9 cellular contexts compared by ENCODE assay signal in the genomic region with DNA sequence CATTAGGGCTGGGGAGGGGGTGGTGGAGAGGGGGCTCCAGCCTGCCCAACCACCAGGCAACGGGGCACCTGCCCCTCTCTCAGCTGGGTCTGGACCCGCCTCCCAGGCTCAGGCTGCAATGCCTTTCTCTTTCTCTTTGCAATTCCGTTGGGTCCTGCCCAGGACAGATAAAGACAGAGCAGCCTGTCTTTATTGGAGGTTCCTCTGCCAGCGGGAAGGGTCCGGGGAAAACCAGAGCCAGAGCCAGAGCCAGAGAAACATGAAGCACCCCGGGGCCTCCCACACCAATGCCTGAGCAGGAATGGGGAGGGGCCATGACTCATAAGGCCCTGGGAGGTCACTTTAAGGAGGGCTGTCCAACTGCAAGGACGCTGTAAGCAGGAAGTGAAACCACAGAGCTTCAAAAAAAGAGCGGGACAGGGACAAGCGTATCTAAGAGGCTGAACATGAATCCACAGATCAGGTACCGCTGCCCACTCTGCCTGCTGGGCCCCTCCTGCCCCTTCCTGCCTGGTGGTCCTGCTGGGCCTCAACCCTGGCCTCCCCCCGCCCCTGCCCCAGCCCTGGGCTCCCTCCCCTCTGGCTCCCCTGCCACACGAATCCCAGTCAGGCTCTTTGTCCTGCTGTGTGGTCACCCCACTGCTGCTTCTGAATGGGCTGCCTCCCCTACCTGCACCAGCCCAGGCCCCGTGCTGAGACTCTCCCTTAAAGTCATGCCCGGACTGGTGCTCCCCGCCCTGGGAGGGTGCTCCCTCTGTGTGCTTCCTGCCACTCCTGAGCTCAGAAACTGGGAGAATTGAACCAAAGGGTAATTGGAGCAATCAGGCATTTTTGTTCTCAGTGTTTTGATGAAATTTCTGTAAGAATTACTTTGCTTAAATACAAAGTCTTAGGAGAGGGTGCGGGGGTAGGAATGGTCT. TPM values are rescaled to one million over a fixed set of nuclear protein-coding genes. Genes with fewer than 3 reads are reported as not detected.
DNase-seq lines count a peak whose midpoint lies in the region; ATAC-seq, FAIRE-seq and TF ChIP-seq lines count a peak whose summit lies in the region.
"Had no signal": no experiment of that assay in that cellular context is flagged by ENCODE, and none has a peak within 500 bp of the region (broad histone marks: within the 10 kb centered on the region; RNA-seq: fewer than 3 reads in every experiment).

TSS of gene APOBEC3B (plus strand) at position 340 of the 920 bp plus-strand sequence. CDS start at position 447, 107 bp downstream.

- POLR2A ChIA-PET in H1 (lab: Charles Lee; ENCODE audit: partially characterized antibody), result interaction anchor here (0.6 to 2.0 kb wide), 4 partner anchors 9 to 38 kb away, joined by 3 to 8 read pairs (median 4); no protein-coding TSS in a partner anchor

- H3K56ac ChIP-seq in H1 (replicated peaks; ENCODE audit: insufficient read length, low read depth, low read length), result peak within 1 kb of the TSS; percentile 39

- H3K27me3 ChIP-seq in H1 (replicated peaks in 1 of 4; ENCODE audit: control insufficient read depth in 3 of 4, extremely low read depth in 1 of 4, insufficient read depth in 3 of 4, low read length in 3 of 4) (no peaks in the 10 kb centered on the region), mesenchymal stem cell (ENCODE audit: control insufficient read depth in 1 of 2, insufficient read depth in 1 of 2, low read length in 2 of 2) (no peaks in the 10 kb centered on the region)

- H4K8ac ChIP-seq in H1 (ENCODE audit: extremely low read depth, insufficient read depth, low read length) (0 out of 2 replicates have a peak within 1 kb of the TSS, but pooled peaks have one; percentile 30), mesenchymal stem cell (ENCODE audit: low read length) (peak within 1 kb of the TSS; percentile 9)

- H3K4me3 ChIP-seq in H1 (ENCODE audit: extremely low read depth in 1 of 4, insufficient read depth in 2 of 4, low read depth in 3 of 4, low read length in 4 of 4) (peak within 1 kb of the TSS in 1 of 4 experiments; percentile 39; a peak in 2 of 8 replicates), mesenchymal stem cell (ENCODE audit: insufficient read depth in 1 of 2, low read depth in 1 of 2, low read length in 2 of 2) (peak within 1 kb of the TSS; percentile 43 to 76)

- H3K23ac ChIP-seq in H1 (ENCODE audit: insufficient read length), result no peak within 1 kb of the TSS
- no peak within 1 kb of the TSS for H3K23ac ChIP-seq in mesenchymal stem cell (ENCODE audit: low read length in 2 of 2)

- peak within 1 kb of the TSS; percentile 90; the same call in 1 of the 2 replicates for H2BK20ac ChIP-seq in H1 (ENCODE audit: low read length)

- H2BK12ac ChIP-seq in H1 (ENCODE audit: low read depth, low read length), result peak within 1 kb of the TSS; percentile 90
- H2BK12ac ChIP-seq in mesenchymal stem cell (ENCODE audit: low read length in 2 of 2), result peak within 1 kb of the TSS in 1 of 2 experiments; percentile 15

- peak within 1 kb of the TSS; percentile 45 to 48; a peak in 3 of 4 replicates for H3K4me2 ChIP-seq in H1 (ENCODE audit: insufficient read depth in 1 of 2, low read depth in 2 of 2, low read length in 2 of 2)
- peak within 1 kb of the TSS; percentile 82 for H3K4me2 ChIP-seq in mesenchymal stem cell (ENCODE audit: low read length, poor library complexity, severe bottlenecking)

- CTCF ChIA-PET in H1 (lab: Charles Lee; ENCODE audit: partially characterized antibody), result interaction anchor here (0.9 to 6.9 kb wide), 7 partner anchors 10 to 213 kb away, joined by 3 to 63 read pairs (median 5); no protein-coding TSS in a partner anchor

- peak within 1 kb of the TSS; percentile 86 for H2BK120ac ChIP-seq in H1 (replicated peaks; ENCODE audit: low read depth, low read length)
- H2BK120ac ChIP-seq in mesenchymal stem cell (ENCODE audit: low read depth, low read length), result no peak within 1 kb of the TSS

- H3K14ac ChIP-seq in H1 (ENCODE audit: insufficient read length) (no peak within 1 kb of the TSS), mesenchymal stem cell (ENCODE audit: low read length in 2 of 2) (peak within 1 kb of the TSS in 1 of 2 experiments; percentile 92)

- H3K9me3 ChIP-seq in H1 (ENCODE audit: insufficient read depth in 2 of 2, low read depth in 1 of 2, low read length in 1 of 2) (peaks cover 7 to 18% of the 10 kb centered on the region in 2 experiments), mesenchymal stem cell (ENCODE audit: control insufficient read depth, low read length) (no peaks in the 10 kb centered on the region)

- no peak for TF ChIP-seq CTCF in H1 (IDR thresholded peaks at IDR 0.05; ENCODE audit: control extremely low read depth in 1 of 3, insufficient read depth in 1 of 3, low read depth in 1 of 3, low read length in 3 of 3)

- no peak; a peak in 1 of 3 replicates for TF ChIP-seq POLR2A in H1 (IDR thresholded peaks at IDR 0.05; ENCODE audit: control extremely low read depth in 1 of 2, low read depth in 2 of 2, low read length in 2 of 2)

- ATAC-seq in GM18858 (IDR thresholded peaks at IDR 0.05; ENCODE audit: unreplicated experiment), result no peak

- H3K9ac ChIP-seq in H1 (replicated peaks in 1 of 4; ENCODE audit: extremely low read depth in 1 of 4, low read depth in 3 of 4, low read length in 3 of 4) (no peak within 1 kb of the TSS; a peak in 3 of 7 replicates), mesenchymal stem cell (ENCODE audit: low read length) (peak within 1 kb of the TSS; percentile 47)

- 51% methylated on average over 14 of the region's 16 CpGs; no CpG with 5 or more reads in 1 of the 2 experiments for WGBS in H1 (ENCODE audit: extremely low coverage in 1 of 2, insufficient coverage in 1 of 2, insufficient read length in 1 of 2, insufficient replicate concordance in 2 of 2, low coverage in 1 of 2, low lambda C conversion rate in 2 of 2, missing lambda C conversion rate in 1 of 2), 2 experiments
- WGBS in mesenchymal stem cell, result 18% methylated on average over 15 of the region's 16 CpGs

- no peaks in the 10 kb centered on the region for H4K20me1 ChIP-seq in H1 (replicated peaks in 1 of 2; ENCODE audit: control insufficient read depth in 1 of 2, insufficient read depth in 2 of 2, low read length in 2 of 2)

- H3K79me1 ChIP-seq in H1 (ENCODE audit: low read depth, low read length), result no peaks in the 10 kb centered on the region
- peaks cover 7% of the 10 kb centered on the region for H3K79me1 ChIP-seq in mesenchymal stem cell (replicated peaks; ENCODE audit: low read length, poor library complexity, severe bottlenecking)

- H3K4ac ChIP-seq in H1 (replicated peaks; ENCODE audit: insufficient read length, low read depth, low read length) (no peak within 1 kb of the TSS), mesenchymal stem cell (ENCODE audit: low read depth in 1 of 2, low read length in 2 of 2) (peak within 1 kb of the TSS in 1 of 2 experiments; percentile 56)

- peak within 1 kb of the TSS; percentile 54; the same call in 1 of the 2 replicates for H3K27ac ChIP-seq in H1 (ENCODE audit: low read depth, low read length)
- H3K27ac ChIP-seq in mesenchymal stem cell (ENCODE audit: low read length, poor library complexity, severe bottlenecking), result no peak within 1 kb of the TSS

- peak within 1 kb of the TSS; percentile 93 for H3K18ac ChIP-seq in H1 (ENCODE audit: extremely low read depth, low read length)
- peak within 1 kb of the TSS in 1 of 2 experiments; percentile 42 for H3K18ac ChIP-seq in mesenchymal stem cell (ENCODE audit: low read depth in 1 of 2, low read length in 2 of 2)

- no peaks in the 10 kb centered on the region for H3K23me2 ChIP-seq in H1 (ENCODE audit: low read depth, low read length)

- peak; percentile 93 for DNase-seq in EL
- peak; percentile 77 for DNase-seq in HCEC 1CT
- DNase-seq in NCI-H2029 treated with DMSO at 0.1 percent for 48 hours (lab: John Stamatoyannopoulos, UW), result peak; percentile 70
- DNase-seq in activated CD4-positive, alpha-beta T cell treated with anti-CD3 and anti-CD28 coated beads, Interleukin-2, amount 50 U/mL, for 4 hours, result peak; percentile 17 to 30
- DNase-seq in H1 (ENCODE audit: low read depth in 1 of 2, low spot score in 2 of 2), result no peak
- peak; percentile 97 for DNase-seq in mesenchymal stem cell
- DNase-seq in stimulated activated CD8-positive, alpha-beta memory T cell treated with anti-CD3 and anti-CD28 coated beads, Interleukin-12 subunit alpha, Interleukin-12 subunit beta, amount 100 ng/mL, for 1 hour (ENCODE audit: low read depth), result peak; percentile 51

- no peak for TF ChIP-seq EP300 in H1 (IDR thresholded peaks at IDR 0.05; ENCODE audit: borderline replicate concordance in 1 of 2, low read depth in 2 of 2, low read length in 2 of 2)

- peak within 1 kb of the TSS; percentile 75; the same call in 1 of the 2 replicates for H2BK5ac ChIP-seq in H1 (ENCODE audit: low read depth, low read length)
- no peak within 1 kb of the TSS for H2BK5ac ChIP-seq in mesenchymal stem cell (ENCODE audit: low read depth, low read length, poor library complexity, severe bottlenecking)

- H3K79me2 ChIP-seq in H1 (ENCODE audit: control insufficient read depth in 1 of 2, insufficient read depth in 2 of 2, low read length in 2 of 2), result no peaks in the 10 kb centered on the region

- H3K36me3 ChIP-seq in H1 (ENCODE audit: control insufficient read depth in 2 of 4, insufficient read depth in 4 of 4, low read length in 3 of 4), result peaks cover 0 to 5% (median 0%) of the 10 kb centered on the region in 4 experiments; a peak in 2 of 8 replicates
- H3K36me3 ChIP-seq in mesenchymal stem cell (ENCODE audit: control insufficient read depth in 1 of 2, insufficient read depth in 2 of 2, low read depth in 1 of 2, low read length in 2 of 2), result no peaks in the 10 kb centered on the region

- peak within 1 kb of the TSS; percentile 84 for H4K91ac ChIP-seq in H1 (replicated peaks; ENCODE audit: insufficient read length, low read length)
- no peak within 1 kb of the TSS for H4K91ac ChIP-seq in mesenchymal stem cell (ENCODE audit: low read length)

- FAIRE-seq in H1 (lab: Jason Lieb, UNC), result peak; percentile 84

- H3K4me1 ChIP-seq in H1 (replicated peaks in 1 of 4; ENCODE audit: control insufficient read depth in 3 of 4, insufficient read depth in 4 of 4, low read length in 3 of 4), result peaks cover 0 to 16% (median 4%) of the 10 kb centered on the region in 4 experiments; a peak in 6 of 7 replicates
- H3K4me1 ChIP-seq in mesenchymal stem cell (ENCODE audit: control insufficient read depth, insufficient read depth, low read depth, low read length), result peaks cover 17% of the 10 kb centered on the region

- H2BK15ac ChIP-seq in H1 (ENCODE audit: low read length), result no peak within 1 kb of the TSS
- H2BK15ac ChIP-seq in mesenchymal stem cell (ENCODE audit: low read depth, poor library complexity, severe bottlenecking), result no peak within 1 kb of the TSS

- H2AK5ac ChIP-seq in H1 (ENCODE audit: low read depth, low read length) (no peak within 1 kb of the TSS; the same call in 1 of the 2 replicates), mesenchymal stem cell (ENCODE audit: low read length, severe bottlenecking) (no peak within 1 kb of the TSS)

- no peak within 1 kb of the TSS for H2AFZ ChIP-seq in H1 (ENCODE audit: low read length)
- H2AFZ ChIP-seq in mesenchymal stem cell (ENCODE audit: low read depth, low read length), result peak within 1 kb of the TSS; percentile 74

- no peak for TF ChIP-seq RAD21 in H1 (IDR thresholded peaks at IDR 0.05 in 1 of 2, conservative IDR thresholded peaks at IDR 0.05 in 1 of 2; ENCODE audit: low read depth in 2 of 2, low read length in 2 of 2)

- H4K5ac ChIP-seq in H1 (ENCODE audit: insufficient read length, low read depth, low read length), result peak within 1 kb of the TSS; percentile 57

RNA-seq across cellular contexts. Expression of gene APOBEC3B, which starts in this region (rescaled TPM):
- total RNA-seq in H1 (2021; fragmentation: NEBNext Ultra II Directional; extraction: Animal tissue kit (Norgen Biotek cat#: 25700)), result 14.2 and 16.3 TPM in 2 replicates
- 43.3 and 74.9 TPM in 2 replicates for polyA plus RNA-seq in H1 (2011; rRNA removed)
- polyA plus RNA-seq in H1 (2011; cell fraction: cytosol; rRNA removed), result 40.4 TPM
- polyA plus RNA-seq in H1 (2011; cell fraction: nucleus; rRNA removed), result 33.2 TPM
- polyA plus RNA-seq in H1 (2012, experiment 1 of 2), result 32.7 to 53.6 TPM (median 44.2 TPM) in 4 replicates
- 38.3 TPM for polyA plus RNA-seq in H1 (2012, experiment 2 of 2)
- polyA plus RNA-seq in H1 (2013, experiment 1 of 2), result 10.0 TPM
- 10.3 TPM for polyA plus RNA-seq in H1 (2013, experiment 2 of 2)
- polyA minus RNA-seq in H1 (2011; rRNA and poly(A)+ RNA removed), result 28.2 and 43.0 TPM in 2 replicates
- polyA minus RNA-seq in H1 (2011; cell fraction: cytosol; rRNA and poly(A)+ RNA removed), result 13.7 TPM
- 8.5 TPM for polyA minus RNA-seq in H1 (2011; cell fraction: nucleus; rRNA and poly(A)+ RNA removed)
- polyA plus RNA-seq in mesenchymal stem cell (2013, experiment 1 of 2), result 5.4 TPM
- 5.1 TPM for polyA plus RNA-seq in mesenchymal stem cell (2013, experiment 2 of 2)
- total RNA-seq: temporal lobe had no signal

Comparison
In these comparisons a context has a peak if more than half of its experiments do, and no peak if none do; other contexts are left out.
1. DNase-seq: peak in EL (single experiment), HCEC 1CT (single experiment), NCI-H2029 treated with DMSO at 0.1 percent for 48 hours (single experiment), activated CD4-positive, alpha-beta T cell treated with anti-CD3 and anti-CD28 coated beads, Interleukin-2, amount 50 U/mL, for 4 hours (2 of 2), mesenchymal stem cell (single experiment) and stimulated activated CD8-positive, alpha-beta memory T cell treated with anti-CD3 and anti-CD28 coated beads, Interleukin-12 subunit alpha, Interleukin-12 subunit beta, amount 100 ng/mL, for 1 hour (single experiment); none in H1 (0 of 2).